6 cellular contexts compared by ENCODE assay signal in the genomic region with DNA sequence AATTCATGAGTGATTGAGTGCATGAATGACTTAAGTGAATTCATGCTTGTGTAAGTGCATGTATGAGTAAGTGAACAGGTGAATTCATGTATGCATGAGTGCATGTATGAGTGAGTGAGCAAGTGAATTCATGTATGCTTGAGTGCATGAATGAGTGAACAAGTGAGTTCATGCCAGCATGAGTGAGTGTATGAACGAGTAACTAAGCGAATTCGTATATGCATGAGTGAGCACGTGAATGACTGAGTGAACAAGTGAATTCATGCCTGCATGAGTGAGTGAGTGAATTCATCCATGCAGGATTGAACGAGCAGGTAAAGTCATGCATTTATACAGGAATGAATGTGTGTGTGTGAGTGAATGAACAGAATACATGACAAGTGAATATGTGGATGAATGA.
"Had no signal": no experiment of that assay in that cellular context is flagged by ENCODE, and none has a peak within 500 bp of the region (broad histone marks: within the 10 kb centered on the region; RNA-seq: fewer than 3 reads in every experiment).

No MANE protein-coding gene starts in this region.

- H3K27ac Mint-ChIP-seq: IgD-negative memory B cell had no signal

- DNase-seq: IMR-90, KBM-7 had no signal

- ATAC-seq: K562 had no signal

- H3K27ac ChIP-seq: HL-60 had no signal

- H3K4me3 Mint-ChIP-seq: IgD-negative memory B cell had no signal

- FAIRE-seq: HTR-8/SVneo, K562 had no signal

- H3K27me3 Mint-ChIP-seq: IgD-negative memory B cell had no signal

- H3K36me3 Mint-ChIP-seq: IgD-negative memory B cell had no signal

- H3K4me1 Mint-ChIP-seq: IgD-negative memory B cell had no signal

- H3K4me3 ChIP-seq: K562 had no signal

- H3K9me3 Mint-ChIP-seq: IgD-negative memory B cell had no signal
